In genomic region chr7:40077849-40078248, GRCh38 we compare ENCODE assay signal across 23 cellular contexts. TPM values are rescaled to one million over a fixed set of nuclear protein-coding genes. Genes with fewer than 3 reads are reported as not detected.
DNase-seq lines count a peak whose midpoint lies in the region; ATAC-seq and TF ChIP-seq lines count a peak whose summit lies in the region.
"Had no signal": no experiment of that assay in that cellular context is flagged by ENCODE, and none has a peak within 500 bp of the region (broad histone marks: within the 10 kb centered on the region; RNA-seq: fewer than 3 reads in every experiment).

No MANE protein-coding gene starts in this region.

- peak; percentile 86 for DNase-seq in GF-D8 (lab: John Stamatoyannopoulos, UW)
- peak; percentile 29 to 72 for DNase-seq in NOMO-1 (lab: John Stamatoyannopoulos, UW; ENCODE audit: unreplicated experiment in 2 of 2)
- DNase-seq in activated naive CD8-positive, alpha-beta T cell treated with anti-CD3 and anti-CD28 coated beads for 36 hours = no peak
- DNase-seq in right lobe of liver = no peak
- no peak for DNase-seq in occipital lobe (lab: John Stamatoyannopoulos, UW)
- DNase-seq in cortex of kidney (lab: John Stamatoyannopoulos, UW) = no peak
- DNase-seq in stimulated activated CD8-positive, alpha-beta memory T cell treated with anti-CD3 and anti-CD28 coated beads, Interleukin-4, amount 100 ng/mL, for 48 hours = no peak
- no peak for DNase-seq in NCI-H187 (lab: John Stamatoyannopoulos, UW)
- DNase-seq: activated CD4-positive, alpha-beta T cell treated with anti-CD3 and anti-CD28 coated beads for 1 hour; amygdala; central memory CD4-positive, alpha-beta T cell; effector CD8-positive, alpha-beta T cell; esophagus squamous epithelium; heart right ventricle; NCI-H1694 treated with DMSO at 0.1 percent for 48 hours; NCI-H446 treated with DMSO at 0.1 percent for 48 hours; SHP77 treated with DMSO at 0.1 percent for 48 hours; spleen; substantia nigra; T1000 had no signal

- H3K36me3 Mint-ChIP-seq in activated naive CD8-positive, alpha-beta T cell treated with anti-CD3 and anti-CD28 coated beads for 36 hours = peaks cover 2% of the 10 kb centered on the region

- H3K4me3 Mint-ChIP-seq in activated naive CD8-positive, alpha-beta T cell treated with anti-CD3 and anti-CD28 coated beads for 36 hours = no peak overlapping the region
- H3K4me3 Mint-ChIP-seq: B cell had no signal

- H3K9me3 Mint-ChIP-seq in activated naive CD8-positive, alpha-beta T cell treated with anti-CD3 and anti-CD28 coated beads for 36 hours = no peaks in the 10 kb centered on the region

- no peaks in the 10 kb centered on the region for H3K27me3 Mint-ChIP-seq in activated naive CD8-positive, alpha-beta T cell treated with anti-CD3 and anti-CD28 coated beads for 36 hours
- H3K27me3 Mint-ChIP-seq: B cell had no signal

- no peak overlapping the region for H3K27ac ChIP-seq in right lobe of liver
- H3K27ac ChIP-seq: esophagus squamous epithelium, heart right ventricle, vagina had no signal

- no peaks in the 10 kb centered on the region for H3K27me3 ChIP-seq in right lobe of liver
- H3K27me3 ChIP-seq: esophagus squamous epithelium, heart right ventricle, spleen, vagina had no signal

- H3K9me3 ChIP-seq in right lobe of liver = no peaks in the 10 kb centered on the region
- H3K9me3 ChIP-seq: esophagus squamous epithelium, heart right ventricle, spleen, vagina had no signal

- H3K4me1 Mint-ChIP-seq in activated naive CD8-positive, alpha-beta T cell treated with anti-CD3 and anti-CD28 coated beads for 36 hours = peaks cover 2% of the 10 kb centered on the region
- H3K4me1 Mint-ChIP-seq: B cell had no signal

- peak overlapping the region; percentile 48 for H3K27ac Mint-ChIP-seq in activated naive CD8-positive, alpha-beta T cell treated with anti-CD3 and anti-CD28 coated beads for 36 hours
- H3K27ac Mint-ChIP-seq: B cell had no signal

- 33% methylated on average over 3 of the region's 3 CpGs for WGBS in right lobe of liver (ENCODE audit: insufficient coverage, low coverage, low lambda C conversion rate, missing lambda C conversion rate)

- TF ChIP-seq POLR2A in right lobe of liver (IDR thresholded peaks at IDR 0.05) = no peak

- peak in 3 of 4 donors; percentile 53 to 75 (median 57) for ATAC-seq in right lobe of liver
- ATAC-seq: heart right ventricle had no signal

- intact Hi-C loops in right lobe of liver (cut with DNase I) = no loop called here

- H3K36me3 ChIP-seq in right lobe of liver = no peaks in the 10 kb centered on the region

- no peak overlapping the region for H3K4me3 ChIP-seq in right lobe of liver
- H3K4me3 ChIP-seq: esophagus squamous epithelium, heart right ventricle, lung, spleen, vagina had no signal

- H3K4me1 ChIP-seq in right lobe of liver = no peaks in the 10 kb centered on the region
- H3K4me1 ChIP-seq: esophagus squamous epithelium, heart right ventricle, vagina had no signal

- no peak for TF ChIP-seq CTCF in right lobe of liver (IDR thresholded peaks at IDR 0.05)

RNA-seq across cellular contexts. Expression of gene MPLKIP, which starts 56.6 kb away (rescaled TPM):
- 10 to 100 TPM; 36.8 to 38.1 TPM for total RNA-seq in activated naive CD8-positive, alpha-beta T cell treated with anti-CD3 and anti-CD28 coated beads for 36 hours
- 10 to 100 TPM; 18.4 to 59.9 (median 38.9) TPM for total RNA-seq in right lobe of liver
- 13.4 TPM for total RNA-seq in occipital lobe

RNA-seq across cellular contexts. Expression of gene SUGCT, which starts 57.0 kb away (rescaled TPM):
- total RNA-seq in activated naive CD8-positive, alpha-beta T cell treated with anti-CD3 and anti-CD28 coated beads for 36 hours = 1 to 10 TPM; 2.3 to 2.9 TPM
- 10 to 100 TPM; 10.1 to 21.0 (median 14.2) TPM for total RNA-seq in right lobe of liver
- total RNA-seq in occipital lobe = 3.9 TPM

Comparison
In these comparisons a context has a peak if more than half of its experiments do, and no peak if none do; other contexts are left out.
1. DNase-seq: peak in GF-D8 (single experiment) and NOMO-1 (2 of 2); none in activated naive CD8-positive, alpha-beta T cell treated with anti-CD3 and anti-CD28 coated beads for 36 hours (single experiment), right lobe of liver (0 of 3), occipital lobe (single experiment), cortex of kidney (single experiment), stimulated activated CD8-positive, alpha-beta memory T cell treated with anti-CD3 and anti-CD28 coated beads, Interleukin-4, amount 100 ng/mL, for 48 hours (single experiment) and NCI-H187 (0 of 2).